Comparison of ENCODE assay signal across 1 cellular context in genomic region chr7:137787577-137787976, GRCh38. TPM values are rescaled to one million over a fixed set of nuclear protein-coding genes. Genes with fewer than 3 reads are reported as not detected.
"Had no signal": no experiment of that assay in that cellular context is flagged by ENCODE, and none has a peak within 500 bp of the region (broad histone marks: within the 10 kb centered on the region; RNA-seq: fewer than 3 reads in every experiment).

No MANE protein-coding gene starts in this region.

RNA-seq across cellular contexts. Expression of gene DGKI, which starts 59.2 kb away (rescaled TPM):
- total RNA-seq: activated naive CD8-positive, alpha-beta T cell treated with anti-CD3 and anti-CD28 coated beads, Interleukin-2, amount 10 ng/mL, durations not matched to agents 7 days and 5 days had no signal
